Comparison of ENCODE assay signal across 19 cellular contexts in the genomic region with DNA sequence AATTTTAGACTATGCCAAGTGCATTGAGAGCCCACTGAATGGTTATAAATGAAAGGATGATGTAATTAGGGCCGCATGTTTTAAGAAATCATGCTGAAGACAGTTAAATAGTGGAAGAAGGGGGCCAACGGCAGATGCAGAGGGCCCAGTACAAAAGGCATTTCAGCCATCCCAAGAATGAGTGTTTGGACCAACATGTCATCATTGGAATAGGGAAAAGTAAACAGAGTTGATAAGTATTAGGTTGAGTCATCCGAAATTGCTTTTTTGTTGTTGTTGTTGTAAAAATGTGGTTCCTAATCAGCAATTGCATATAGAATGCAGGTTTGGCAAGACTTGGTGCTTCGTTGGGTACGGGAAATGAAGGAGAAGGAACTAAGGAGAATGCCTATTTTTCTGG. TPM values are rescaled to one million over a fixed set of nuclear protein-coding genes. Genes with fewer than 3 reads are reported as not detected.
DNase-seq lines count a peak whose midpoint lies in the region; ATAC-seq and TF ChIP-seq lines count a peak whose summit lies in the region.
"Had no signal": no experiment of that assay in that cellular context is flagged by ENCODE, and none has a peak within 500 bp of the region (broad histone marks: within the 10 kb centered on the region; RNA-seq: fewer than 3 reads in every experiment).

No MANE protein-coding gene starts in this region.

- H3K4me3 Mint-ChIP-seq in MCF 10A (ENCODE audit: unreplicated experiment): no peak overlapping the region
- no peak overlapping the region for H3K4me3 Mint-ChIP-seq in activated naive CD8-positive, alpha-beta T cell treated with anti-CD3 and anti-CD28 coated beads, Interleukin-2, amount 50 U/mL, for 24 hours
- H3K4me3 Mint-ChIP-seq: central memory CD8-positive, alpha-beta T cell; effector memory CD8-positive, alpha-beta T cell; T-helper 17 cell had no signal

- POLR2A ChIA-PET in MCF 10A (lab: Yijun Ruan, JAX): no interaction called here

- H3K9me3 Mint-ChIP-seq in MCF 10A (ENCODE audit: unreplicated experiment): no peaks in the 10 kb centered on the region
- no peaks in the 10 kb centered on the region for H3K9me3 Mint-ChIP-seq in activated naive CD8-positive, alpha-beta T cell treated with anti-CD3 and anti-CD28 coated beads, Interleukin-2, amount 50 U/mL, for 24 hours
- H3K9me3 Mint-ChIP-seq: effector memory CD8-positive, alpha-beta T cell had no signal

- H3K4me3 ChIP-seq in adipocyte (ENCODE audit: low read length) (no peak overlapping the region), foreskin fibroblast (ENCODE audit: low read depth in 1 of 2, low read length in 2 of 2) (no peak overlapping the region)
- H3K4me3 ChIP-seq: left ventricle myocardium inferior, pancreas, thyroid gland had no signal

- H3K36me3 Mint-ChIP-seq in MCF 10A (ENCODE audit: insufficient read depth, unreplicated experiment): no peaks in the 10 kb centered on the region
- no peaks in the 10 kb centered on the region for H3K36me3 Mint-ChIP-seq in activated naive CD8-positive, alpha-beta T cell treated with anti-CD3 and anti-CD28 coated beads, Interleukin-2, amount 50 U/mL, for 24 hours (ENCODE audit: low read depth)

- CTCF ChIA-PET in MCF 10A (lab: Yijun Ruan, JAX): no interaction called here

- H3K4me1 ChIP-seq in adipocyte (ENCODE audit: control insufficient read depth, insufficient read depth, low read length): peaks cover 18% of the 10 kb centered on the region
- H3K4me1 ChIP-seq: left ventricle myocardium inferior, pancreas had no signal

- ATAC-seq in activated naive CD8-positive, alpha-beta T cell treated with anti-CD3 and anti-CD28 coated beads, Interleukin-2, amount 50 U/mL, for 24 hours: no peak
- ATAC-seq: activated CD4-positive, CD25-positive, alpha-beta regulatory T cell treated with anti-CD3 and anti-CD28 coated beads, Interleukin-2, amount 50 U/mL, for 24 hours; effector memory CD8-positive, alpha-beta T cell; pancreas; T-helper 17 cell had no signal

- no TSS peak for BruUV-seq in MCF 10A (replicated peaks; lab: Mats Ljungman, UMichigan)

- no peaks in the 10 kb centered on the region for H3K9me3 ChIP-seq in adipocyte (ENCODE audit: control insufficient read depth, low read length)
- H3K9me3 ChIP-seq: left ventricle myocardium inferior, pancreas, thyroid gland had no signal

- TF ChIP-seq CTCF in foreskin fibroblast (IDR thresholded peaks at IDR 0.05; ENCODE audit: low read depth, low read length) (no peak), MCF 10A (IDR thresholded peaks at IDR 0.05; ENCODE audit: unreplicated experiment) (no peak)

- peaks cover 7% of the 10 kb centered on the region for H3K27me3 ChIP-seq in adipocyte (replicated peaks; ENCODE audit: control insufficient read depth, insufficient read depth, low read length)
- H3K27me3 ChIP-seq: pancreas, thyroid gland had no signal

- no peak overlapping the region for H3K9ac ChIP-seq in adipocyte (ENCODE audit: low read length)

- intact Hi-C loops in MCF 10A (cut with micrococcal nuclease): loop anchor here (10.0 kb wide), 1 partner anchor 392 kb away; no protein-coding TSS in a partner anchor

- no peaks in the 10 kb centered on the region for H3K36me3 ChIP-seq in adipocyte (ENCODE audit: control insufficient read depth, insufficient read depth, low read length, severe bottlenecking)
- H3K36me3 ChIP-seq: left ventricle myocardium inferior, pancreas, thyroid gland had no signal

- DNase-seq in HCEC 1CT (peak; percentile 58), adipocyte (ENCODE audit: low read depth) (peak; percentile 55), foreskin fibroblast (peak; percentile 71 to 75), MCF 10A (ENCODE audit: unreplicated experiment) (no peak), ureter (ENCODE audit: low spot score) (no peak), iPS-NIHi7 (ENCODE audit: extremely low spot score) (no peak)
- DNase-seq in activated naive CD8-positive, alpha-beta T cell treated with anti-CD3 and anti-CD28 coated beads, Interleukin-2, amount 50 U/mL, for 24 hours: no peak
- DNase-seq: activated CD8-positive, alpha-beta memory T cell treated with anti-CD3 and anti-CD28 coated beads for 24 hours; DMS53; effector memory CD8-positive, alpha-beta T cell; left ventricle myocardium inferior; NCI-H1930; NCI-H510A; pancreas; SHP77 treated with DMSO at 0.1 percent for 48 hours; T-helper 17 cell; thyroid gland had no signal

- H3K27ac Mint-ChIP-seq in MCF 10A (ENCODE audit: low read depth, unreplicated experiment): no peak overlapping the region
- no peak overlapping the region for H3K27ac Mint-ChIP-seq in activated naive CD8-positive, alpha-beta T cell treated with anti-CD3 and anti-CD28 coated beads, Interleukin-2, amount 50 U/mL, for 24 hours
- H3K27ac Mint-ChIP-seq: T-helper 17 cell had no signal

- H3K27me3 Mint-ChIP-seq in MCF 10A (ENCODE audit: insufficient read depth, unreplicated experiment): no peaks in the 10 kb centered on the region
- peaks cover 10% of the 10 kb centered on the region for H3K27me3 Mint-ChIP-seq in activated naive CD8-positive, alpha-beta T cell treated with anti-CD3 and anti-CD28 coated beads, Interleukin-2, amount 50 U/mL, for 24 hours
- H3K27me3 Mint-ChIP-seq: effector memory CD8-positive, alpha-beta T cell had no signal

- peaks cover 28% of the 10 kb centered on the region for H3K4me1 Mint-ChIP-seq in MCF 10A (ENCODE audit: insufficient read depth, unreplicated experiment)
- H3K4me1 Mint-ChIP-seq in activated naive CD8-positive, alpha-beta T cell treated with anti-CD3 and anti-CD28 coated beads, Interleukin-2, amount 50 U/mL, for 24 hours: no peaks in the 10 kb centered on the region
- H3K4me1 Mint-ChIP-seq: central memory CD8-positive, alpha-beta T cell had no signal

RNA-seq across cellular contexts. Expression of a gene that starts 29.5 kb away (rescaled TPM):
- total RNA-seq in MCF 10A (2022): 0.28 and 0.54 TPM in 2 replicates
- total RNA-seq in ureter: 10.8 TPM
- total RNA-seq: T-helper 17 cell had no signal

Comparison
In these comparisons a context has a peak if more than half of its experiments do, and no peak if none do; other contexts are left out.
1. DNase-seq: peak in HCEC 1CT (single experiment), adipocyte (single experiment) and foreskin fibroblast (2 of 2); none in MCF 10A (single experiment), ureter (single experiment), activated naive CD8-positive, alpha-beta T cell treated with anti-CD3 and anti-CD28 coated beads, Interleukin-2, amount 50 U/mL, for 24 hours (single experiment) and iPS-NIHi7 (single experiment).